Comparison of ENCODE assay signal across 23 cellular contexts in genomic region chr22:47355776-47356432, GRCh38.
DNase-seq lines count a peak whose midpoint lies in the region; ATAC-seq and TF ChIP-seq lines count a peak whose summit lies in the region.
"Had no signal": no experiment of that assay in that cellular context is flagged by ENCODE, and none has a peak within 500 bp of the region (broad histone marks: within the 10 kb centered on the region; RNA-seq: fewer than 3 reads in every experiment).

No MANE protein-coding gene starts in this region.

- H3K27ac Mint-ChIP-seq in endodermal cell: no peak overlapping the region
- H3K27ac Mint-ChIP-seq: activated naive CD4-positive, alpha-beta T cell treated with anti-CD3 and anti-CD28 coated beads, Interleukin-2, amount 10 ng/mL, durations not matched to agents 7 days and 5 days; mesothelial cell of epicardium; naive thymus-derived CD4-positive, alpha-beta T cell had no signal

- no peak overlapping the region for H2AFZ ChIP-seq in mesenchymal stem cell (ENCODE audit: low read depth, low read length)

- H3K9ac ChIP-seq in endodermal cell (ENCODE audit: extremely low read depth, low read length, poor library complexity, severe bottlenecking): no peak overlapping the region
- no peak overlapping the region for H3K9ac ChIP-seq in mesenchymal stem cell (ENCODE audit: low read length)
- H3K9ac ChIP-seq: BLaER1 treated with 17β-estradiol and CSF1 and Interleukin-3, amounts not matched to agents 10 nM and 100 nM had no signal

- no peak overlapping the region for H3K4ac ChIP-seq in mesenchymal stem cell (ENCODE audit: low read depth in 1 of 2, low read length in 2 of 2)

- no peaks in the 10 kb centered on the region for H3K79me1 ChIP-seq in mesenchymal stem cell (replicated peaks; ENCODE audit: low read length, poor library complexity, severe bottlenecking)

- no peaks in the 10 kb centered on the region for H3K36me3 Mint-ChIP-seq in endodermal cell (ENCODE audit: low read depth)
- H3K36me3 Mint-ChIP-seq: activated naive CD4-positive, alpha-beta T cell treated with anti-CD3 and anti-CD28 coated beads, Interleukin-2, amount 10 ng/mL, durations not matched to agents 7 days and 5 days; mesothelial cell of epicardium; naive thymus-derived CD4-positive, alpha-beta T cell had no signal

- H2BK12ac ChIP-seq in mesenchymal stem cell (ENCODE audit: low read length in 2 of 2): no peak overlapping the region

- no peaks in the 10 kb centered on the region for H3K27me3 Mint-ChIP-seq in endodermal cell (ENCODE audit: insufficient read depth)
- H3K27me3 Mint-ChIP-seq: activated naive CD4-positive, alpha-beta T cell treated with anti-CD3 and anti-CD28 coated beads, Interleukin-2, amount 10 ng/mL, durations not matched to agents 7 days and 5 days had no signal

- H3K27me3 ChIP-seq in endodermal cell (ENCODE audit: control insufficient read depth, insufficient read depth, low read length, poor library complexity, severe bottlenecking) (no peaks in the 10 kb centered on the region), mesenchymal stem cell (ENCODE audit: control insufficient read depth in 1 of 2, insufficient read depth in 1 of 2, low read length in 2 of 2) (peaks cover 0 to 43% of the 10 kb centered on the region in 2 experiments)
- H3K27me3 ChIP-seq: BLaER1 treated with 17β-estradiol and CSF1 and Interleukin-3, amounts not matched to agents 10 nM and 100 nM; brain microvascular endothelial cell; tibial nerve had no signal

- H3K36me3 ChIP-seq in endodermal cell (ENCODE audit: control insufficient read depth, insufficient read depth, low read length) (no peaks in the 10 kb centered on the region), mesenchymal stem cell (ENCODE audit: control insufficient read depth in 1 of 2, insufficient read depth in 2 of 2, low read depth in 1 of 2, low read length in 2 of 2) (no peaks in the 10 kb centered on the region)
- H3K36me3 ChIP-seq: BLaER1 treated with 17β-estradiol and CSF1 and Interleukin-3, amounts not matched to agents 10 nM and 100 nM; brain microvascular endothelial cell; tibial nerve had no signal

- no peak for TF ChIP-seq CTCF in endodermal cell (conservative IDR thresholded peaks at IDR 0.05)

- H3K18ac ChIP-seq in mesenchymal stem cell (ENCODE audit: low read depth in 1 of 2, low read length in 2 of 2): no peak overlapping the region

- H2BK15ac ChIP-seq in mesenchymal stem cell (ENCODE audit: low read depth, poor library complexity, severe bottlenecking): no peak overlapping the region

- ATAC-seq in HG03571 (IDR thresholded peaks at IDR 0.05; ENCODE audit: unreplicated experiment): no peak
- ATAC-seq: activated T-cell treated with anti-CD3 and anti-CD28 coated beads, Interleukin-2, amount 50 U/mL, for 4 hours; naive thymus-derived CD4-positive, alpha-beta T cell; psoas muscle had no signal

- H3K9me3 ChIP-seq in endodermal cell (ENCODE audit: control insufficient read depth, low read length) (peaks cover 75% of the 10 kb centered on the region), mesenchymal stem cell (ENCODE audit: control insufficient read depth, low read length) (no peaks in the 10 kb centered on the region)
- H3K9me3 ChIP-seq: psoas muscle had no signal

- H4K8ac ChIP-seq in mesenchymal stem cell (ENCODE audit: low read length): no peak overlapping the region

- no peak overlapping the region for H3K4me2 ChIP-seq in mesenchymal stem cell (ENCODE audit: low read length, poor library complexity, severe bottlenecking)
- H3K4me2 ChIP-seq: BLaER1 treated with 17β-estradiol and CSF1 and Interleukin-3, amounts not matched to agents 10 nM and 100 nM had no signal

- H3K4me3 Mint-ChIP-seq in endodermal cell: no peak overlapping the region
- H3K4me3 Mint-ChIP-seq: activated naive CD4-positive, alpha-beta T cell treated with anti-CD3 and anti-CD28 coated beads, Interleukin-2, amount 10 ng/mL, durations not matched to agents 7 days and 5 days; activated T-cell treated with anti-CD3 and anti-CD28 coated beads, Interleukin-2, amount 50 U/mL, for 4 hours; mesothelial cell of epicardium; naive thymus-derived CD4-positive, alpha-beta T cell had no signal

- WGBS in endodermal cell (ENCODE audit: insufficient coverage in 1 of 2, insufficient read length in 1 of 2), 2 experiments: 77 to 83% methylated on average over 5 to 11 of the region's 11 CpGs
- 76% methylated on average over 11 of the region's 11 CpGs for WGBS in mesenchymal stem cell

- peaks cover 100% of the 10 kb centered on the region for H3K9me3 Mint-ChIP-seq in endodermal cell
- H3K9me3 Mint-ChIP-seq: activated T-cell treated with anti-CD3 and anti-CD28 coated beads, Interleukin-2, amount 50 U/mL, for 4 hours had no signal

- DNase-seq in activated effector memory CD4-positive, alpha-beta T cell treated with anti-CD3 and anti-CD28 coated beads, Interleukin-2, amount 50 U/mL, for 16 hours: peak; percentile 28
- no peak for DNase-seq in activated effector memory CD4-positive, alpha-beta T cell treated with Interleukin-2 at 50 U/mL for 16 hours
- DNase-seq in NCI-H524 treated with DMSO at 0.1 percent for 48 hours (lab: John Stamatoyannopoulos, UW) (peak; percentile 92), endodermal cell (peak; percentile 14), mesenchymal stem cell (no peak)
- DNase-seq in stimulated activated naive CD4-positive, alpha-beta T cell (lab: John Stamatoyannopoulos, UW): no peak
- DNase-seq: activated CD4-positive, alpha-beta T cell treated with anti-CD3 and anti-CD28 coated beads for 4 hours; activated naive CD4-positive, alpha-beta T cell treated with anti-CD3 and anti-CD28 coated beads, Interleukin-2, amount 10 ng/mL, durations not matched to agents 7 days and 5 days; activated T-cell treated with anti-CD3 and anti-CD28 coated beads, Interleukin-2, amount 50 U/mL, for 4 hours; brain microvascular endothelial cell; DMS79 treated with DMSO at 0.1 percent for 48 hours; effector CD4-positive, alpha-beta T cell; H7; naive thymus-derived CD4-positive, alpha-beta T cell; NCI-H1105 treated with DMSO at 0.1 percent for 48 hours; NCI-H2081 treated with DMSO at 0.1 percent for 48 hours; T-helper 2 cell had no signal

- H3K4me1 ChIP-seq in endodermal cell (ENCODE audit: control insufficient read depth, insufficient read depth, low read length): no peaks in the 10 kb centered on the region
- no peaks in the 10 kb centered on the region for H3K4me1 ChIP-seq in mesenchymal stem cell (ENCODE audit: control insufficient read depth, insufficient read depth, low read depth, low read length)
- H3K4me1 ChIP-seq: psoas muscle, tibial nerve had no signal

- no peaks in the 10 kb centered on the region for H3K4me1 Mint-ChIP-seq in endodermal cell
- H3K4me1 Mint-ChIP-seq: activated naive CD4-positive, alpha-beta T cell treated with anti-CD3 and anti-CD28 coated beads, Interleukin-2, amount 10 ng/mL, durations not matched to agents 7 days and 5 days; mesothelial cell of epicardium; naive thymus-derived CD4-positive, alpha-beta T cell had no signal

- no peak overlapping the region for H3K27ac ChIP-seq in endodermal cell (ENCODE audit: low read depth, low read length)
- H3K27ac ChIP-seq in mesenchymal stem cell (ENCODE audit: low read length, poor library complexity, severe bottlenecking): no peak overlapping the region
- H3K27ac ChIP-seq: BLaER1 treated with 17β-estradiol and CSF1 and Interleukin-3, amounts not matched to agents 10 nM and 100 nM; brain microvascular endothelial cell; epithelial cell of prostate; psoas muscle; tibial nerve had no signal

- no peak overlapping the region for H2BK120ac ChIP-seq in mesenchymal stem cell (ENCODE audit: low read depth, low read length)

- H4K91ac ChIP-seq in mesenchymal stem cell (ENCODE audit: low read length): no peak overlapping the region

- H3K4me3 ChIP-seq in endodermal cell (ENCODE audit: low read length) (no peak overlapping the region), mesenchymal stem cell (ENCODE audit: insufficient read depth in 1 of 2, low read depth in 1 of 2, low read length in 2 of 2) (no peak overlapping the region)
- H3K4me3 ChIP-seq: BLaER1 treated with 17β-estradiol and CSF1 and Interleukin-3, amounts not matched to agents 10 nM and 100 nM; psoas muscle; tibial nerve had no signal

- no peak overlapping the region for H2BK5ac ChIP-seq in mesenchymal stem cell (ENCODE audit: low read depth, low read length, poor library complexity, severe bottlenecking)

- H3K14ac ChIP-seq in mesenchymal stem cell (ENCODE audit: low read length in 2 of 2): no peak overlapping the region

- no peak overlapping the region for H3K23ac ChIP-seq in mesenchymal stem cell (ENCODE audit: low read length in 2 of 2)

- no peak overlapping the region for H2AK5ac ChIP-seq in mesenchymal stem cell (ENCODE audit: low read length, severe bottlenecking)

Comparison
In these comparisons a context has a peak if more than half of its experiments do, and no peak if none do; other contexts are left out.
1. DNase-seq: peak in activated effector memory CD4-positive, alpha-beta T cell treated with anti-CD3 and anti-CD28 coated beads, Interleukin-2, amount 50 U/mL, for 16 hours (single experiment), NCI-H524 treated with DMSO at 0.1 percent for 48 hours (single experiment) and endodermal cell (single experiment); none in activated effector memory CD4-positive, alpha-beta T cell treated with Interleukin-2 at 50 U/mL for 16 hours (single experiment), stimulated activated naive CD4-positive, alpha-beta T cell (0 of 6) and mesenchymal stem cell (single experiment).